Comparison of ENCODE assay signal across 27 cellular contexts in the genomic region with DNA sequence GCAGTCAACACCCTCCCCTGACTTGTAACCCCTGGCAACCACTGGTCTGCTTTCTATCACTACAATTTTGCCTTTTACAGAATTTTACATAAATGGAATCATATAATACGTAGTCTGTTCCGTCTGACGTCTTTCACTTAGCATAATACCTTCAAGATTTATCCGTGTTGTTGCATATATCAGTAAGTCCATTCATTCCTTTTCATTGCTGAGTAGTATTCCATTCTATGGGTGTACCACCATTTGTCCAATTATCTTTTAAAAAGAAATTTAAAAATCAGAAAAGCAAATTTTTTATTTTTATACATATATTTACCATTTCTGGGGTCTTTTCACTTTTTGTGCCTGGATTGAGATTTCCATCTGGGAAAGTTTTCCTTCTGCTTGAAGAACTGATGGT. TPM values are rescaled to one million over a fixed set of nuclear protein-coding genes. Genes with fewer than 3 reads are reported as not detected.
"Had no signal": no experiment of that assay in that cellular context is flagged by ENCODE, and none has a peak within 500 bp of the region (broad histone marks: within the 10 kb centered on the region; RNA-seq: fewer than 3 reads in every experiment).

No MANE protein-coding gene starts in this region.

- H3K27me3 ChIP-seq: stomach, suprapubic skin, testis, thyroid gland, transverse colon, upper lobe of left lung, upper lobe of right lung, uterus, vagina had no signal

- H3K4me3 ChIP-seq: stomach, suprapubic skin, testis, thoracic aorta, thyroid gland, tibial artery, tibial nerve, transverse colon, upper lobe of left lung, upper lobe of right lung, uterus, vagina had no signal

- H3K27ac ChIP-seq: stomach, suprapubic skin, testis, thoracic aorta, thyroid gland, tibial artery, tibial nerve, transverse colon, upper lobe of left lung, upper lobe of right lung, uterus, vagina had no signal

- H3K9me3 ChIP-seq: stomach, suprapubic skin, testis, thoracic aorta, thyroid gland, tibial artery, tibial nerve, transverse colon, upper lobe of left lung, upper lobe of right lung, uterus, vagina had no signal

- DNase-seq: stimulated activated CD4-positive, alpha-beta T cell treated with anti-CD3 and anti-CD28 coated beads, Interleukin-2, amount 100 ng/mL, for 48 hours; stimulated activated CD4-positive, alpha-beta T cell treated with anti-CD3 and anti-CD28 coated beads, Interleukin-4, amount 100 ng/mL, for 1 hour; stimulated activated CD4-positive, alpha-beta T cell treated with anti-CD3 and anti-CD28 coated beads, Interleukin-4, amount 100 ng/mL, for 24 hours; stimulated activated CD4-positive, alpha-beta T cell treated with anti-CD3 and anti-CD28 coated beads, Interleukin-4, amount 100 ng/mL, for 4 hours; stimulated activated CD8-positive, alpha-beta memory T cell treated with anti-CD3 and anti-CD28 coated beads, Interleukin-4, amount 100 ng/mL, for 48 hours; stimulated activated naive B cell treated with anti-CD40 and anti-IgM and Interleukin-4, amounts not matched to agents 10 μg/mL and 1 μg/mL and 100 μg/mL, for 72 hours; stimulated activated naive CD4-positive, alpha-beta T cell; stimulated activated naive CD4-positive, alpha-beta T cell treated with Interleukin-2 at 50 U/mL for 16 hours; stimulated activated naive CD8-positive, alpha-beta T cell treated with anti-CD3 and anti-CD28 coated beads, Interleukin-15, amount 100 ng/mL, for 72 hours; stimulated activated naive CD8-positive, alpha-beta T cell treated with anti-CD3 and anti-CD28 coated beads, Interleukin-15, Interleukin-2, amounts not matched to agents 100 U/mL and 50 U/mL, for 24 hours; stomach; substantia nigra; testis; thyroid gland; tibial artery; transverse colon; trophoblast cell; upper lobe of left lung; upper lobe of right lung; uterus had no signal

- H3K36me3 ChIP-seq: stomach, suprapubic skin, thoracic aorta, thyroid gland, tibial artery, tibial nerve, transverse colon, upper lobe of left lung, upper lobe of right lung, uterus, vagina had no signal

- ATAC-seq: stimulated activated effector memory CD8-positive, alpha-beta T cell treated with anti-CD3 and anti-CD28 coated beads, Interleukin-12 subunit alpha, Interleukin-12 subunit beta, amount 100 ng/mL, for 72 hours; stimulated activated memory B cell treated with anti-CD40 and anti-IgM and Interleukin-4, amounts not matched to agents 10 μg/mL and 1 μg/mL and 100 μg/mL, for 72 hours; stimulated activated naive B cell treated with anti-CD40 and anti-IgM and Interleukin-4, amounts not matched to agents 10 μg/mL and 1 μg/mL and 100 μg/mL, for 72 hours; stimulated activated naive CD8-positive, alpha-beta T cell treated with anti-CD3 and anti-CD28 coated beads, Interleukin-15, amount 100 ng/mL, for 72 hours; stimulated activated naive CD8-positive, alpha-beta T cell treated with anti-CD3 and anti-CD28 coated beads, Interleukin-15, Interleukin-2, amounts not matched to agents 100 U/mL and 50 U/mL, for 24 hours; upper lobe of right lung had no signal

- H3K4me1 ChIP-seq: stomach, testis, thyroid gland, tibial artery, tibial nerve, transverse colon, upper lobe of left lung, upper lobe of right lung, uterus, vagina had no signal

RNA-seq across cellular contexts. Expression of gene NOX5, which starts 35.5 kb away (rescaled TPM):
- total RNA-seq: temporal lobe had no signal
